In genomic region chr12:55847603-55848329, GRCh38 we compare ENCODE assay signal across 8 cellular contexts. TPM values are rescaled to one million over a fixed set of nuclear protein-coding genes. Genes with fewer than 3 reads are reported as not detected.
DNase-seq lines count a peak whose midpoint lies in the region; ATAC-seq, FAIRE-seq and TF ChIP-seq lines count a peak whose summit lies in the region.

No MANE protein-coding gene starts in this region.

- H2AFZ ChIP-seq in keratinocyte (ENCODE audit: control insufficient read depth, low read length), result peak overlapping the region; percentile 76

- H3K79me2 ChIP-seq in keratinocyte (ENCODE audit: control insufficient read depth, insufficient read depth, low read length), result no peaks in the 10 kb centered on the region

- no peak for DNase-seq in activated T-cell treated with anti-CD3 and anti-CD28 coated beads, Interleukin-2, amount 50 U/mL, for 24 hours
- DNase-seq in activated T-cell treated with anti-CD3 and anti-CD28 coated beads for 4 hours (no peak), astrocyte of the hippocampus (ENCODE audit: low read depth, low spot score) (peak; percentile 90), keratinocyte (ENCODE audit: low read depth, low spot score) (peak; percentile 59), smooth muscle cell of the brain vasculature (ENCODE audit: low read depth, low spot score) (peak; percentile 95), G401 (ENCODE audit: low spot score) (no peak)

- no peaks in the 10 kb centered on the region for H3K9me1 ChIP-seq in keratinocyte (ENCODE audit: control insufficient read depth, extremely low read depth, insufficient read depth, low read length)

- ATAC-seq in GM21717 (IDR thresholded peaks at IDR 0.05; ENCODE audit: unreplicated experiment), result no peak
- no peak for ATAC-seq in GM21515 (IDR thresholded peaks at IDR 0.05; ENCODE audit: unreplicated experiment)

- H3K4me1 Mint-ChIP-seq in activated T-cell treated with anti-CD3 and anti-CD28 coated beads, Interleukin-2, amount 50 U/mL, for 24 hours (ENCODE audit: low read depth), result peaks cover 14% of the 10 kb centered on the region

- no peak for FAIRE-seq in keratinocyte (lab: Jason Lieb, UNC)

- no peaks in the 10 kb centered on the region for H3K36me3 ChIP-seq in keratinocyte (ENCODE audit: control insufficient read depth in 2 of 2, extremely low read depth in 1 of 2, insufficient read depth in 2 of 2, low read length in 2 of 2)

- peak overlapping the region; percentile 40 for H3K9ac ChIP-seq in keratinocyte (ENCODE audit: control insufficient read depth, extremely low read depth, insufficient read depth, low read length)

- dilution Hi-C loops in keratinocyte (cut with MboI; ENCODE audit: extremely low pct_ligation_motif_present, low sequenced_read_pairs), result no loop called here

- TF ChIP-seq CTCF in keratinocyte (optimal IDR thresholded peaks at IDR 0.05 in 1 of 3, IDR thresholded peaks at IDR 0.05 in 1 of 3, conservative IDR thresholded peaks at IDR 0.05 in 1 of 3; ENCODE audit: extremely low read depth in 1 of 3, insufficient read depth in 2 of 3, low read length in 3 of 3), result no peak

- peak overlapping the region; percentile 75 for H3K27ac ChIP-seq in keratinocyte (ENCODE audit: control insufficient read depth, insufficient read depth, low read length)

- no peaks in the 10 kb centered on the region for H4K20me1 ChIP-seq in keratinocyte (ENCODE audit: control insufficient read depth, extremely low read depth, insufficient read depth, low read length)

- peak overlapping the region; percentile 54 for H3K4me2 ChIP-seq in keratinocyte (ENCODE audit: control insufficient read depth, extremely low read depth, insufficient read depth, low read depth, low read length)

- peaks cover 15% of the 10 kb centered on the region for H3K4me1 ChIP-seq in keratinocyte (ENCODE audit: control insufficient read depth, extremely low read depth, insufficient read depth, low read length)

- H3K9me3 Mint-ChIP-seq in activated T-cell treated with anti-CD3 and anti-CD28 coated beads, Interleukin-2, amount 50 U/mL, for 24 hours, result no peaks in the 10 kb centered on the region

- H3K9me3 ChIP-seq in keratinocyte (ENCODE audit: control insufficient read depth, low read depth, low read length), result no peaks in the 10 kb centered on the region

- peak overlapping the region; percentile 87 for H3K27ac Mint-ChIP-seq in activated T-cell treated with anti-CD3 and anti-CD28 coated beads, Interleukin-2, amount 50 U/mL, for 24 hours

- H3K27me3 Mint-ChIP-seq in activated T-cell treated with anti-CD3 and anti-CD28 coated beads, Interleukin-2, amount 50 U/mL, for 24 hours, result peaks cover 4% of the 10 kb centered on the region

- in situ Hi-C loops in G401 (cut with HindIII; ENCODE audit: low sequenced_read_pairs), result no loop called here

- H3K4me3 ChIP-seq in keratinocyte (ENCODE audit: control insufficient read depth in 2 of 3, extremely low read depth in 1 of 3, insufficient read depth in 2 of 3, low read depth in 1 of 3, low read length in 3 of 3), result peak overlapping the region in 1 of 3 experiments; percentile 8

- H3K4me3 Mint-ChIP-seq in activated T-cell treated with anti-CD3 and anti-CD28 coated beads, Interleukin-2, amount 50 U/mL, for 24 hours, result peak overlapping the region; percentile 36

- H3K27me3 ChIP-seq in keratinocyte (ENCODE audit: control insufficient read depth, extremely low read depth, insufficient read depth, low read length), result no peaks in the 10 kb centered on the region

- H3K36me3 Mint-ChIP-seq in activated T-cell treated with anti-CD3 and anti-CD28 coated beads, Interleukin-2, amount 50 U/mL, for 24 hours (ENCODE audit: low read depth), result no peaks in the 10 kb centered on the region

RNA-seq across cellular contexts. Expression of gene MMP19, which starts 5.0 kb away (rescaled TPM):
- 2.2 to 4.1 TPM (median 2.7 TPM) in 3 replicates for polyA plus RNA-seq in keratinocyte
- polyA plus RNA-seq in keratinocyte (2011; ENCODE audit: low read depth), result 0.35 TPM
- 1.1 and 1.6 TPM in 2 replicates for polyA plus RNA-seq in keratinocyte (2011; cell fraction: cytosol; rRNA removed)
- 5.9 and 6.9 TPM in 2 replicates for polyA plus RNA-seq in keratinocyte (2011; cell fraction: nucleus; rRNA removed)
- 0.49 and 3.8 TPM in 2 replicates for polyA plus RNA-seq in keratinocyte (2012; ENCODE audit: low replicate concordance)
- polyA minus RNA-seq in keratinocyte, result 1.1 to 4.0 TPM (median 1.2 TPM) in 3 replicates
- polyA minus RNA-seq in keratinocyte (2011; cell fraction: cytosol; rRNA and poly(A)+ RNA removed), result not detected
- polyA minus RNA-seq in keratinocyte (2011; cell fraction: nucleus; rRNA and poly(A)+ RNA removed), result 2.1 and 3.0 TPM in 2 replicates
- total RNA-seq in G401 (2014; rRNA removed; shearing (Covaris generic)), result 0.98 and 1.8 TPM in 2 replicates

RNA-seq across cellular contexts. Expression of gene DNAJC14, which starts 18.4 kb away (rescaled TPM):
- 6.1 to 8.5 TPM (median 7.7 TPM) in 3 replicates for polyA plus RNA-seq in keratinocyte
- polyA plus RNA-seq in keratinocyte (2011; ENCODE audit: low read depth), result 5.6 TPM
- polyA plus RNA-seq in keratinocyte (2011; cell fraction: cytosol; rRNA removed), result 7.6 and 9.4 TPM in 2 replicates
- polyA plus RNA-seq in keratinocyte (2011; cell fraction: nucleus; rRNA removed), result 14.4 and 17.6 TPM in 2 replicates
- 9.4 and 17.2 TPM in 2 replicates for polyA plus RNA-seq in keratinocyte (2012; ENCODE audit: low replicate concordance)
- 3.1 to 18.7 TPM (median 4.1 TPM) in 3 replicates for polyA minus RNA-seq in keratinocyte
- polyA minus RNA-seq in keratinocyte (2011; cell fraction: cytosol; rRNA and poly(A)+ RNA removed), result 5.0 TPM
- polyA minus RNA-seq in keratinocyte (2011; cell fraction: nucleus; rRNA and poly(A)+ RNA removed), result 3.7 and 10.3 TPM in 2 replicates
- 17.3 and 33.2 TPM in 2 replicates for total RNA-seq in G401 (2014; rRNA removed; shearing (Covaris generic))

RNA-seq across cellular contexts. Expression of gene ORMDL2, which starts 29.9 kb away (rescaled TPM):
- polyA plus RNA-seq in keratinocyte, result 108 to 129 TPM (median 114 TPM) in 3 replicates
- polyA plus RNA-seq in keratinocyte (2011; ENCODE audit: low read depth), result 63.5 TPM
- 100 and 171 TPM in 2 replicates for polyA plus RNA-seq in keratinocyte (2011; cell fraction: cytosol; rRNA removed)
- 105 and 110 TPM in 2 replicates for polyA plus RNA-seq in keratinocyte (2011; cell fraction: nucleus; rRNA removed)
- polyA plus RNA-seq in keratinocyte (2012; ENCODE audit: low replicate concordance), result 132 and 146 TPM in 2 replicates
- polyA minus RNA-seq in keratinocyte, result 124 to 182 TPM (median 134 TPM) in 3 replicates
- polyA minus RNA-seq in keratinocyte (2011; cell fraction: cytosol; rRNA and poly(A)+ RNA removed), result 51.4 TPM
- polyA minus RNA-seq in keratinocyte (2011; cell fraction: nucleus; rRNA and poly(A)+ RNA removed), result 22.3 and 42.8 TPM in 2 replicates
- total RNA-seq in G401 (2014; rRNA removed; shearing (Covaris generic)), result 27.8 and 51.5 TPM in 2 replicates

RNA-seq across cellular contexts. Expression of gene SARNP, which starts 30.2 kb away (rescaled TPM):
- 117 to 168 TPM (median 119 TPM) in 3 replicates for polyA plus RNA-seq in keratinocyte
- polyA plus RNA-seq in keratinocyte (2011; ENCODE audit: low read depth), result 133 TPM
- 130 and 221 TPM in 2 replicates for polyA plus RNA-seq in keratinocyte (2011; cell fraction: cytosol; rRNA removed)
- 66.9 and 91.2 TPM in 2 replicates for polyA plus RNA-seq in keratinocyte (2011; cell fraction: nucleus; rRNA removed)
- polyA plus RNA-seq in keratinocyte (2012; ENCODE audit: low replicate concordance), result 74.4 and 117 TPM in 2 replicates
- 10.2 to 45.4 TPM (median 20.8 TPM) in 3 replicates for polyA minus RNA-seq in keratinocyte
- polyA minus RNA-seq in keratinocyte (2011; cell fraction: cytosol; rRNA and poly(A)+ RNA removed), result 24.0 TPM
- 9.4 and 20.0 TPM in 2 replicates for polyA minus RNA-seq in keratinocyte (2011; cell fraction: nucleus; rRNA and poly(A)+ RNA removed)
- 248 and 272 TPM in 2 replicates for total RNA-seq in G401 (2014; rRNA removed; shearing (Covaris generic))

Comparison
In these comparisons a context has a peak if more than half of its experiments do, and no peak if none do; other contexts are left out.
1. DNase-seq: peak in astrocyte of the hippocampus (single experiment), keratinocyte (single experiment) and smooth muscle cell of the brain vasculature (single experiment); none in activated T-cell treated with anti-CD3 and anti-CD28 coated beads, Interleukin-2, amount 50 U/mL, for 24 hours (single experiment), activated T-cell treated with anti-CD3 and anti-CD28 coated beads for 4 hours (single experiment) and G401 (single experiment).